In genomic region chr21:31663584-31664249, GRCh38 we compare ENCODE assay signal across 1 cellular context.
A peak's percentile ranks its signal among the peaks of the same experiment; 100 is the strongest.
TF ChIP-seq lines count a peak whose summit lies in the region.

No MANE protein-coding gene starts in this region.

TF ChIP-seq in K562, 482 proteins besides CTCF, POLR2A, EP300 and RAD21:
- no peak for TF ChIP-seq SRSF7 (optimal IDR thresholded peaks at IDR 0.05; ENCODE audit: low read depth, low read length)
- TF ChIP-seq ZNF354B (CRISPR knock-in tag; IDR thresholded peaks at IDR 0.05) = no peak
- no peak for TF ChIP-seq MXI1 (IDR thresholded peaks at IDR 0.05; ENCODE audit: low read depth, low read length)
- TF ChIP-seq DACH1 (IDR thresholded peaks at IDR 0.05; ENCODE audit: partially characterized antibody) = peak; percentile 43
- no peak for TF ChIP-seq ZNF146 (CRISPR knock-in tag; IDR thresholded peaks at IDR 0.05; ENCODE audit: unreplicated experiment)
- no peak for TF ChIP-seq ZNF75A (CRISPR knock-in tag; IDR thresholded peaks at IDR 0.05)
